ENCODE assay signal across 31 cellular contexts in the genomic region with DNA sequence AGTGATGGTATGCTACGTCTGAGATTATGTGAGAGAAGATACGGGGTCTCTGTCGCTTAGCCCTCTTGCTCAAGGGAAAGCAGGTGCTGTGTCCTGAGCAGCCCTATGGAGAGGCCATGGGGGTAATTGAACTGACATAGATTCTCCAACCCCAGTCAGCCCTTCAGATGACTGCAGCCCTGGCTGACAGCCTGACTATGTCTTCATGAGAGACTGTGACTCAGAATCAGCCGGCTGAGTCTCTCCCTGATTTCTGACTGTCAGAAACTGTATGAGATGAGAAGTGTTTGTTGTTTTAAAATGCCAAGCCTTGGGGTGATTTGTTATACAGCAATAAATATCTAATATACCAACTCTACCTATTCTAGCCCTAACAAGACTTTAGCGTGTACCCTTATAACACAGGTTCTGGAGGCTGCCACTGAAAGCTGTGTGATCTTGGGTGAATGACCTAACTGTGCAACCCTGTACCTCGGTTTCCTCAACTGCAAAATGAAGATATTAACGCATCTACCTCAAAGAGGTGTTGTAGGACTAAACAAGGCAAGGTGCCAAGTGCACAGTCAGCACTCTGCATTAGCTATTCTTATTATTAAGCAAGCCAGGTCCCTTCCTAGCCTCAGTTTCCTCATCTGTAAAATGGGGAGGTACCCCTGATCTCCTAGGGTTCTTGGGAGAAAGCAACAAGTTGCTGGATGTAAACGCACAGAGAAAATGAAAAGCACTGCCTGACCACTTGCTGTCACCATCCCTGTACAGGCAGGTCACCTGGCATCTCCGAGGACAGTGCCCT. TPM values are rescaled to one million over a fixed set of nuclear protein-coding genes. Genes with fewer than 3 reads are reported as not detected.
DNase-seq lines count a peak whose midpoint lies in the region; ATAC-seq, FAIRE-seq and TF ChIP-seq lines count a peak whose summit lies in the region.
"Had no signal": no experiment of that assay in that cellular context is flagged by ENCODE, and none has a peak within 500 bp of the region (broad histone marks: within the 10 kb centered on the region; RNA-seq: fewer than 3 reads in every experiment).

No MANE protein-coding gene starts in this region.

- H3K4ac ChIP-seq in H1 (replicated peaks; ENCODE audit: insufficient read length, low read depth, low read length) = no peak overlapping the region

- CTCF ChIA-PET in H1 (lab: Charles Lee; ENCODE audit: partially characterized antibody) = interaction anchor here (0.9 to 33.7 kb wide), 17 partner anchors 10 to 174 kb away, joined by 3 to 1146 read pairs (median 13); a partner anchor contains a TSS
- CTCF ChIA-PET in activated CD8-positive, alpha-beta T cell treated with anti-CD3 and anti-CD28 coated beads for 36 hours (lab: Charles Lee) = interaction anchor here (0.9 to 13.2 kb wide), 15 partner anchors 10 to 154 kb away, joined by 3 to 425 read pairs (median 32); a partner anchor contains a TSS

- no peaks in the 10 kb centered on the region for H3K79me2 ChIP-seq in H1 (ENCODE audit: control insufficient read depth in 1 of 2, insufficient read depth in 2 of 2, low read length in 2 of 2)

- H3K56ac ChIP-seq in H1 (replicated peaks; ENCODE audit: insufficient read length, low read depth, low read length) = no peak overlapping the region

- H2BK120ac ChIP-seq in H1 (replicated peaks; ENCODE audit: low read depth, low read length) = no peak overlapping the region

- H2AFZ ChIP-seq in H1 (ENCODE audit: low read length) = no peak overlapping the region

- H3K9me3 Mint-ChIP-seq in HFFc6 (no peaks in the 10 kb centered on the region), neural crest cell (no peaks in the 10 kb centered on the region)
- no peaks in the 10 kb centered on the region for H3K9me3 Mint-ChIP-seq in activated CD8-positive, alpha-beta T cell treated with anti-CD3 and anti-CD28 coated beads for 36 hours
- H3K9me3 Mint-ChIP-seq: activated B cell treated with CpG ODN at 0.5 μM for 24 hours; activated naive CD8-positive, alpha-beta T cell treated with anti-CD3 and anti-CD28 coated beads, Interleukin-2, amount 50 U/mL, for 24 hours; brain; CD4-positive, CD25-positive, alpha-beta regulatory T cell; effector memory CD8-positive, alpha-beta T cell had no signal

- no peak overlapping the region for H3K9ac ChIP-seq in H1 (replicated peaks in 1 of 4; ENCODE audit: extremely low read depth in 1 of 4, low read depth in 3 of 4, low read length in 3 of 4)

- no peak overlapping the region for H4K5ac ChIP-seq in H1 (ENCODE audit: insufficient read length, low read depth, low read length)

- peaks cover 12% of the 10 kb centered on the region for H3K4me1 Mint-ChIP-seq in HFFc6 (ENCODE audit: low read depth)
- H3K4me1 Mint-ChIP-seq in neural crest cell = no peaks in the 10 kb centered on the region
- H3K4me1 Mint-ChIP-seq in activated CD8-positive, alpha-beta T cell treated with anti-CD3 and anti-CD28 coated beads for 36 hours (ENCODE audit: low read depth) = peaks cover 13% of the 10 kb centered on the region
- H3K4me1 Mint-ChIP-seq: CD4-positive, CD25-positive, alpha-beta regulatory T cell had no signal

- intact Hi-C loops in activated CD8-positive, alpha-beta T cell treated with anti-CD3 and anti-CD28 coated beads for 36 hours (cut with micrococcal nuclease) = no loop called here
- intact Hi-C loops in prostate gland (cut with DNase I) = loop anchor here (5.0 to 10.0 kb wide), 2 partner anchors 37 to 154 kb away; a partner anchor contains a TSS

- no peak overlapping the region for H3K14ac ChIP-seq in H1 (ENCODE audit: insufficient read length)

- 0 out of 2 replicates have a peak overlapping the region, but pooled peaks have one; percentile 20 for H3K27ac ChIP-seq in H1 (ENCODE audit: low read depth, low read length)
- H3K27ac ChIP-seq in prostate gland = no peak overlapping the region
- H3K27ac ChIP-seq: colonic mucosa, esophagus muscularis mucosa, stomach, tibial nerve had no signal

- ATAC-seq in GM19351 (IDR thresholded peaks at IDR 0.05; ENCODE audit: unreplicated experiment) = no peak
- no peak for ATAC-seq in activated CD8-positive, alpha-beta T cell treated with anti-CD3 and anti-CD28 coated beads for 36 hours

- H3K36me3 ChIP-seq in H1 (ENCODE audit: control insufficient read depth in 2 of 4, insufficient read depth in 4 of 4, low read length in 3 of 4) (peaks cover 0 to 3% (median 1%) of the 10 kb centered on the region in 4 experiments; a peak in 3 of 8 replicates), prostate gland (no peaks in the 10 kb centered on the region)
- H3K36me3 ChIP-seq: colonic mucosa had no signal

- no peak overlapping the region for H3K23ac ChIP-seq in H1 (ENCODE audit: insufficient read length)

- 0 out of 2 replicates have a peak overlapping the region, but pooled peaks have one; percentile 13 for H2BK12ac ChIP-seq in H1 (ENCODE audit: low read depth, low read length)

- H3K4me1 ChIP-seq in H1 (replicated peaks in 1 of 4; ENCODE audit: control insufficient read depth in 3 of 4, insufficient read depth in 4 of 4, low read length in 3 of 4) (peaks cover 0 to 7% (median 5%) of the 10 kb centered on the region in 4 experiments; a peak in 4 of 7 replicates), prostate gland (replicated peaks) (no peaks in the 10 kb centered on the region)
- H3K4me1 ChIP-seq: colonic mucosa, esophagus muscularis mucosa, tibial nerve had no signal

- peaks cover 0 to 2% of the 10 kb centered on the region in 2 experiments for H4K20me1 ChIP-seq in H1 (replicated peaks in 1 of 2; ENCODE audit: control insufficient read depth in 1 of 2, insufficient read depth in 2 of 2, low read length in 2 of 2)

- no peak overlapping the region for H2AK5ac ChIP-seq in H1 (ENCODE audit: low read depth, low read length)

- no peak overlapping the region for H3K18ac ChIP-seq in H1 (ENCODE audit: extremely low read depth, low read length)

- H4K8ac ChIP-seq in H1 (ENCODE audit: extremely low read depth, insufficient read depth, low read length) = no peak overlapping the region; the same call in 1 of the 2 replicates

- H2BK15ac ChIP-seq in H1 (ENCODE audit: low read length) = no peak overlapping the region; the same call in 1 of the 2 replicates

- no peak for TF ChIP-seq EP300 in H1 (IDR thresholded peaks at IDR 0.05; ENCODE audit: borderline replicate concordance in 1 of 2, low read depth in 2 of 2, low read length in 2 of 2)

- H3K27ac Mint-ChIP-seq in HFFc6 (no peak overlapping the region), neural crest cell (ENCODE audit: unreplicated experiment) (peak overlapping the region; percentile 55)
- H3K27ac Mint-ChIP-seq in activated CD8-positive, alpha-beta T cell treated with anti-CD3 and anti-CD28 coated beads for 36 hours = no peak overlapping the region
- H3K27ac Mint-ChIP-seq: activated B cell treated with CpG ODN at 0.5 μM for 24 hours; activated naive CD8-positive, alpha-beta T cell treated with anti-CD3 and anti-CD28 coated beads, Interleukin-2, amount 50 U/mL, for 24 hours; brain; CD4-positive, CD25-positive, alpha-beta regulatory T cell; effector memory CD8-positive, alpha-beta T cell; progenitor cell of endocrine pancreas had no signal

- FAIRE-seq in H1 (lab: Jason Lieb, UNC) = no peak
- FAIRE-seq: D721Med, H54 had no signal

- H3K4me3 Mint-ChIP-seq in HFFc6 (no peak overlapping the region), neural crest cell (no peak overlapping the region)
- no peak overlapping the region for H3K4me3 Mint-ChIP-seq in activated CD8-positive, alpha-beta T cell treated with anti-CD3 and anti-CD28 coated beads for 36 hours
- H3K4me3 Mint-ChIP-seq: activated B cell treated with CpG ODN at 0.5 μM for 24 hours; activated naive CD8-positive, alpha-beta T cell treated with anti-CD3 and anti-CD28 coated beads, Interleukin-2, amount 50 U/mL, for 24 hours; brain; CD4-positive, CD25-positive, alpha-beta regulatory T cell; effector memory CD8-positive, alpha-beta T cell had no signal

- TF ChIP-seq CTCF in HFFc6 (IDR thresholded peaks at IDR 0.05) = no peak
- TF ChIP-seq CTCF in H1 (IDR thresholded peaks at IDR 0.05; ENCODE audit: control extremely low read depth in 1 of 3, insufficient read depth in 1 of 3, low read depth in 1 of 3, low read length in 3 of 3) = no peak
- TF ChIP-seq CTCF in neural crest cell (conservative IDR thresholded peaks at IDR 0.05) = no peak
- TF ChIP-seq CTCF in activated CD8-positive, alpha-beta T cell treated with anti-CD3 and anti-CD28 coated beads for 36 hours (IDR thresholded peaks at IDR 0.05) = no peak
- no peak for TF ChIP-seq CTCF in prostate gland (IDR thresholded peaks at IDR 0.05)

- H3K9me3 ChIP-seq in H1 (ENCODE audit: insufficient read depth in 2 of 2, low read depth in 1 of 2, low read length in 1 of 2) (no peaks in the 10 kb centered on the region), prostate gland (no peaks in the 10 kb centered on the region)
- H3K9me3 ChIP-seq: colonic mucosa, esophagus muscularis mucosa, stomach, tibial nerve had no signal

- H2BK5ac ChIP-seq in H1 (ENCODE audit: low read depth, low read length) = no peak overlapping the region

- H2BK20ac ChIP-seq in H1 (ENCODE audit: low read length) = no peak overlapping the region

- H3K27me3 ChIP-seq in H1 (replicated peaks in 1 of 4; ENCODE audit: control insufficient read depth in 3 of 4, extremely low read depth in 1 of 4, insufficient read depth in 3 of 4, low read length in 3 of 4) = no peaks in the 10 kb centered on the region
- no peaks in the 10 kb centered on the region for H3K27me3 ChIP-seq in prostate gland (replicated peaks; ENCODE audit: insufficient read depth)
- H3K27me3 ChIP-seq: colonic mucosa, esophagus muscularis mucosa, stomach, tibial nerve had no signal

- no peaks in the 10 kb centered on the region for H3K23me2 ChIP-seq in H1 (ENCODE audit: low read depth, low read length)

- 88% methylated on average over 9 of the region's 9 CpGs; no CpG with 5 or more reads in 1 of the 2 experiments for WGBS in H1 (ENCODE audit: extremely low coverage in 1 of 2, insufficient coverage in 1 of 2, insufficient read length in 1 of 2, insufficient replicate concordance in 2 of 2, low coverage in 1 of 2, low lambda C conversion rate in 2 of 2, missing lambda C conversion rate in 1 of 2), 2 experiments
- 88% methylated on average over 9 of the region's 9 CpGs for WGBS in prostate gland

- no peaks in the 10 kb centered on the region for H3K79me1 ChIP-seq in H1 (ENCODE audit: low read depth, low read length)

- TF ChIP-seq POLR2A in H1 (IDR thresholded peaks at IDR 0.05; ENCODE audit: control extremely low read depth in 1 of 2, low read depth in 2 of 2, low read length in 2 of 2) = no peak
- no peak for TF ChIP-seq POLR2A in prostate gland (IDR thresholded peaks at IDR 0.05)

- no peak overlapping the region for H4K91ac ChIP-seq in H1 (replicated peaks; ENCODE audit: insufficient read length, low read length)

- no peaks in the 10 kb centered on the region for H3K36me3 Mint-ChIP-seq in HFFc6 (ENCODE audit: low read depth)
- H3K36me3 Mint-ChIP-seq in neural crest cell (ENCODE audit: low read depth) = no peaks in the 10 kb centered on the region
- peaks cover 71% of the 10 kb centered on the region for H3K36me3 Mint-ChIP-seq in activated CD8-positive, alpha-beta T cell treated with anti-CD3 and anti-CD28 coated beads for 36 hours (ENCODE audit: low read depth)
- H3K36me3 Mint-ChIP-seq: brain had no signal

- H3K27me3 Mint-ChIP-seq in HFFc6 (ENCODE audit: insufficient read depth) = no peaks in the 10 kb centered on the region
- no peaks in the 10 kb centered on the region for H3K27me3 Mint-ChIP-seq in neural crest cell (ENCODE audit: low read depth)
- no peaks in the 10 kb centered on the region for H3K27me3 Mint-ChIP-seq in activated CD8-positive, alpha-beta T cell treated with anti-CD3 and anti-CD28 coated beads for 36 hours
- H3K27me3 Mint-ChIP-seq: activated B cell treated with CpG ODN at 0.5 μM for 24 hours; activated naive CD8-positive, alpha-beta T cell treated with anti-CD3 and anti-CD28 coated beads, Interleukin-2, amount 50 U/mL, for 24 hours; CD4-positive, CD25-positive, alpha-beta regulatory T cell; progenitor cell of endocrine pancreas had no signal

- TF ChIP-seq RAD21 in H1 (IDR thresholded peaks at IDR 0.05 in 1 of 2, conservative IDR thresholded peaks at IDR 0.05 in 1 of 2; ENCODE audit: low read depth in 2 of 2, low read length in 2 of 2) = no peak

- no peak overlapping the region for H3K4me2 ChIP-seq in H1 (ENCODE audit: insufficient read depth in 1 of 2, low read depth in 2 of 2, low read length in 2 of 2)

- POLR2A ChIA-PET in H1 (lab: Charles Lee; ENCODE audit: partially characterized antibody) = interaction anchor here (0.6 to 9.7 kb wide), 10 partner anchors 10 to 210 kb away, joined by 3 to 90 read pairs (median 6); a partner anchor contains a TSS
- POLR2A ChIA-PET in activated CD8-positive, alpha-beta T cell treated with anti-CD3 and anti-CD28 coated beads for 36 hours (lab: Charles Lee) = interaction anchor here (1.1 to 2.2 kb wide), 4 partner anchors 12 to 25 kb away, joined by 3 to 15 read pairs (median 4); a partner anchor contains a TSS

- H3K4me3 ChIP-seq in H1 (ENCODE audit: extremely low read depth in 1 of 4, insufficient read depth in 2 of 4, low read depth in 3 of 4, low read length in 4 of 4) = no peak overlapping the region
- H3K4me3 ChIP-seq in prostate gland = no peak overlapping the region
- H3K4me3 ChIP-seq: colonic mucosa, esophagus muscularis mucosa, stomach, tibial nerve had no signal

- DNase-seq in HFFc6 (peak; percentile 35), RKO (ENCODE audit: low spot score) (peak; percentile 65), H1 (ENCODE audit: low read depth in 1 of 2, low spot score in 2 of 2) (no peak), neural crest cell (ENCODE audit: low read depth, low spot score) (no peak), prostate gland (ENCODE audit: low spot score) (no peak)
- DNase-seq in activated CD8-positive, alpha-beta T cell treated with anti-CD3 and anti-CD28 coated beads for 36 hours = no peak
- DNase-seq: activated B cell treated with CpG ODN at 0.5 μM for 24 hours; activated CD4-positive, alpha-beta T cell treated with anti-CD3 and anti-CD28 coated beads, Interleukin-2, amount 50 U/mL, for 48 hours; activated effector memory CD4-positive, alpha-beta T cell treated with Interleukin-2 at 50 U/mL for 16 hours; activated naive CD8-positive, alpha-beta T cell treated with anti-CD3 and anti-CD28 coated beads, Interleukin-2, amount 50 U/mL, for 24 hours; CD4-positive, CD25-positive, alpha-beta regulatory T cell; colonic mucosa; effector memory CD8-positive, alpha-beta T cell; head of caudate nucleus; left cardiac atrium; MM.1S; NCI-H1417 treated with DMSO at 0.1 percent for 48 hours; NCI-H2081 treated with DMSO at 0.1 percent for 48 hours; NCI-H446; NCI-H82; SHP77; stimulated activated CD8-positive, alpha-beta memory T cell treated with anti-CD3 and anti-CD28 coated beads, Interleukin-4, amount 100 ng/mL, for 48 hours; stomach; T1000 had no signal

RNA-seq across cellular contexts. Expression of a gene that starts 24.9 kb away (rescaled TPM):
- 1 to 10 TPM; 3.1 to 4.7 (median 4.3) TPM for total RNA-seq in HFFc6 (2021; fragmentation: NEBNext Ultra II Directional; extraction: Animal tissue kit (Norgen Biotek cat#: 25700))
- total RNA-seq in H1 (2021; fragmentation: NEBNext Ultra II Directional; extraction: Animal tissue kit (Norgen Biotek cat#: 25700)) = 30.1 and 34.5 TPM in 2 replicates
- 58.0 and 79.5 TPM in 2 replicates for polyA plus RNA-seq in H1 (2011; rRNA removed)
- 51.3 TPM for polyA plus RNA-seq in H1 (2011; cell fraction: cytosol; rRNA removed)
- 92.4 TPM for polyA plus RNA-seq in H1 (2011; cell fraction: nucleus; rRNA removed)
- polyA plus RNA-seq in H1 (2012, experiment 1 of 2) = 27.7 to 39.6 TPM (median 34.4 TPM) in 4 replicates
- polyA plus RNA-seq in H1 (2012, experiment 2 of 2) = 34.6 TPM
- polyA plus RNA-seq in H1 (2013, experiment 1 of 2) = 25.5 TPM
- polyA plus RNA-seq in H1 (2013, experiment 2 of 2) = 27.2 TPM
- polyA minus RNA-seq in H1 (2011; rRNA and poly(A)+ RNA removed) = 54.4 and 66.2 TPM in 2 replicates
- polyA minus RNA-seq in H1 (2011; cell fraction: cytosol; rRNA and poly(A)+ RNA removed) = 27.5 TPM
- 36.7 TPM for polyA minus RNA-seq in H1 (2011; cell fraction: nucleus; rRNA and poly(A)+ RNA removed)
- total RNA-seq in neural crest cell (4.5 and 4.7 TPM in 2 replicates), prostate gland (10 to 100 TPM; 18.2 to 20.9 TPM)
- total RNA-seq in activated CD8-positive, alpha-beta T cell treated with anti-CD3 and anti-CD28 coated beads for 36 hours = 10 to 100 TPM; 32.1 to 34.0 TPM

RNA-seq across cellular contexts. Expression of a gene that starts 30.3 kb away (rescaled TPM):
- under 1 TPM; 0.09 to 0.66 (median 0.35) TPM for total RNA-seq in HFFc6 (2021; fragmentation: NEBNext Ultra II Directional; extraction: Animal tissue kit (Norgen Biotek cat#: 25700))
- total RNA-seq in H1 (2021; fragmentation: NEBNext Ultra II Directional; extraction: Animal tissue kit (Norgen Biotek cat#: 25700)) = 23.7 and 24.4 TPM in 2 replicates
- polyA plus RNA-seq in H1 (2011; rRNA removed) = 11.4 and 17.3 TPM in 2 replicates
- polyA plus RNA-seq in H1 (2011; cell fraction: cytosol; rRNA removed) = 4.4 TPM
- polyA plus RNA-seq in H1 (2011; cell fraction: nucleus; rRNA removed) = 11.2 TPM
- 13.1 to 33.1 TPM (median 28.5 TPM) in 4 replicates for polyA plus RNA-seq in H1 (2012, experiment 1 of 2)
- polyA plus RNA-seq in H1 (2012, experiment 2 of 2) = 15.1 TPM
- 25.6 TPM for polyA plus RNA-seq in H1 (2013, experiment 1 of 2)
- polyA plus RNA-seq in H1 (2013, experiment 2 of 2) = 28.8 TPM
- 3.2 and 3.9 TPM in 2 replicates for polyA minus RNA-seq in H1 (2011; rRNA and poly(A)+ RNA removed)
- 16.0 TPM for polyA minus RNA-seq in H1 (2011; cell fraction: cytosol; rRNA and poly(A)+ RNA removed)
- 12.4 TPM for polyA minus RNA-seq in H1 (2011; cell fraction: nucleus; rRNA and poly(A)+ RNA removed)
- total RNA-seq in neural crest cell (2.4 and 3.4 TPM in 2 replicates), prostate gland (1 to 10 TPM in 1 of 2 donors, under 1 TPM in 1; 0.51 to 2.0 TPM)
- under 1 TPM; 0.23 to 0.27 TPM for total RNA-seq in activated CD8-positive, alpha-beta T cell treated with anti-CD3 and anti-CD28 coated beads for 36 hours
- total RNA-seq: CD4-positive, CD25-positive, alpha-beta regulatory T cell had no signal

RNA-seq across cellular contexts. Expression of a gene that starts 39.9 kb away (rescaled TPM):
- total RNA-seq in HFFc6 (2021; fragmentation: NEBNext Ultra II Directional; extraction: Animal tissue kit (Norgen Biotek cat#: 25700)) = 10 to 100 TPM; 43.6 to 72.9 (median 58.4) TPM
- total RNA-seq in H1 (2021; fragmentation: NEBNext Ultra II Directional; extraction: Animal tissue kit (Norgen Biotek cat#: 25700)) = 109 and 117 TPM in 2 replicates
- polyA plus RNA-seq in H1 (2011; rRNA removed) = 208 and 227 TPM in 2 replicates
- 230 TPM for polyA plus RNA-seq in H1 (2011; cell fraction: cytosol; rRNA removed)
- polyA plus RNA-seq in H1 (2011; cell fraction: nucleus; rRNA removed) = 119 TPM
- polyA plus RNA-seq in H1 (2012, experiment 1 of 2) = 158 to 185 TPM (median 175 TPM) in 4 replicates
- 187 TPM for polyA plus RNA-seq in H1 (2012, experiment 2 of 2)
- polyA plus RNA-seq in H1 (2013, experiment 1 of 2) = 152 TPM
- polyA plus RNA-seq in H1 (2013, experiment 2 of 2) = 158 TPM
- 71.3 and 73.7 TPM in 2 replicates for polyA minus RNA-seq in H1 (2011; rRNA and poly(A)+ RNA removed)
- 25.8 TPM for polyA minus RNA-seq in H1 (2011; cell fraction: cytosol; rRNA and poly(A)+ RNA removed)
- polyA minus RNA-seq in H1 (2011; cell fraction: nucleus; rRNA and poly(A)+ RNA removed) = 40.7 TPM
- total RNA-seq in neural crest cell (103 and 108 TPM in 2 replicates), prostate gland (10 to 100 TPM; 35.2 to 44.3 TPM)
- total RNA-seq in activated CD8-positive, alpha-beta T cell treated with anti-CD3 and anti-CD28 coated beads for 36 hours = 10 to 100 TPM; 75.2 to 84.2 TPM

RNA-seq across cellular contexts. Expression of a gene that starts 46.7 kb away (rescaled TPM):
- total RNA-seq in HFFc6 (2021; fragmentation: NEBNext Ultra II Directional; extraction: Animal tissue kit (Norgen Biotek cat#: 25700)) = not detected
- total RNA-seq in H1 (2021; fragmentation: NEBNext Ultra II Directional; extraction: Animal tissue kit (Norgen Biotek cat#: 25700)) = not detected in 2 replicates
- polyA plus RNA-seq in H1 (2011; rRNA removed) = 0.13 and 0.18 TPM in 2 replicates
- polyA plus RNA-seq in H1 (2011; cell fraction: cytosol; rRNA removed) = 0.22 TPM
- 0.23 TPM for polyA plus RNA-seq in H1 (2011; cell fraction: nucleus; rRNA removed)
- 0.31 to 0.55 TPM (median 0.44 TPM) in 4 replicates for polyA plus RNA-seq in H1 (2012, experiment 1 of 2)
- polyA plus RNA-seq in H1 (2012, experiment 2 of 2) = 0.26 TPM
- polyA plus RNA-seq in H1 (2013, experiment 1 of 2) = 0.24 TPM
- polyA plus RNA-seq in H1 (2013, experiment 2 of 2) = 0.11 TPM
- polyA minus RNA-seq in H1 (2011; rRNA and poly(A)+ RNA removed) = not detected in 2 replicates
- polyA minus RNA-seq in H1 (2011; cell fraction: cytosol; rRNA and poly(A)+ RNA removed) = not detected
- not detected for polyA minus RNA-seq in H1 (2011; cell fraction: nucleus; rRNA and poly(A)+ RNA removed)
- not detected in 2 replicates for total RNA-seq in neural crest cell
- total RNA-seq in activated CD8-positive, alpha-beta T cell treated with anti-CD3 and anti-CD28 coated beads for 36 hours = not detected
- 1 to 10 TPM in 1 of 2 donors, not detected in 1; 1.4 TPM for total RNA-seq in prostate gland
- total RNA-seq: activated B cell treated with CpG ODN at 0.5 μM for 24 hours; CD4-positive, CD25-positive, alpha-beta regulatory T cell; colonic mucosa; esophagus muscularis mucosa; left cardiac atrium; progenitor cell of endocrine pancreas; stomach; tibial nerve had no signal
- polyA plus RNA-seq: stomach had no signal

Comparison
In these comparisons a context has a peak if more than half of its experiments do, and no peak if none do; other contexts are left out.
1. DNase-seq: peak in HFFc6 (single experiment) and RKO (single experiment); none in H1 (0 of 2), neural crest cell (single experiment), activated CD8-positive, alpha-beta T cell treated with anti-CD3 and anti-CD28 coated beads for 36 hours (single experiment) and prostate gland (single experiment).